ENCODE assay signal across 1 cellular context in genomic region chr16:87276091-87276561, GRCh38.
TF ChIP-seq lines count a peak whose summit lies in the region.

No MANE protein-coding gene starts in this region.

TF ChIP-seq in IMR-90, 13 proteins besides CTCF, POLR2A, EP300 and RAD21:
- TF ChIP-seq NFE2L2 (IDR thresholded peaks at IDR 0.05; ENCODE audit: low read depth, low read length) (no peak), CHD1 (IDR thresholded peaks at IDR 0.05; ENCODE audit: low read depth, low read length) (no peak), RCOR1 (IDR thresholded peaks at IDR 0.05; ENCODE audit: insufficient replicate concordance, low read length) (no peak), RFX5 (IDR thresholded peaks at IDR 0.05; ENCODE audit: low read depth, low read length) (no peak), MAFK (IDR thresholded peaks at IDR 0.05; ENCODE audit: low read depth, low read length) (no peak), MAZ (IDR thresholded peaks at IDR 0.05; ENCODE audit: borderline replicate concordance, low read depth, low read length) (no peak), CEBPB (IDR thresholded peaks at IDR 0.05; ENCODE audit: low read depth, low read length) (no peak), FOS (IDR thresholded peaks at IDR 0.05; ENCODE audit: low read depth, low read length) (no peak), USF2 (IDR thresholded peaks at IDR 0.05; ENCODE audit: low read depth, low read length) (no peak), MXI1 (IDR thresholded peaks at IDR 0.05; ENCODE audit: borderline replicate concordance, low read depth, low read length) (no peak), BHLHE40 (IDR thresholded peaks at IDR 0.05; ENCODE audit: low read depth, low read length) (no peak), ELK1 (IDR thresholded peaks at IDR 0.05; ENCODE audit: borderline replicate concordance, low read depth, low read length) (no peak), SMC3 (IDR thresholded peaks at IDR 0.05; ENCODE audit: low read depth, low read length) (no peak)
